ENCODE assay signal across 20 cellular contexts in the genomic region with DNA sequence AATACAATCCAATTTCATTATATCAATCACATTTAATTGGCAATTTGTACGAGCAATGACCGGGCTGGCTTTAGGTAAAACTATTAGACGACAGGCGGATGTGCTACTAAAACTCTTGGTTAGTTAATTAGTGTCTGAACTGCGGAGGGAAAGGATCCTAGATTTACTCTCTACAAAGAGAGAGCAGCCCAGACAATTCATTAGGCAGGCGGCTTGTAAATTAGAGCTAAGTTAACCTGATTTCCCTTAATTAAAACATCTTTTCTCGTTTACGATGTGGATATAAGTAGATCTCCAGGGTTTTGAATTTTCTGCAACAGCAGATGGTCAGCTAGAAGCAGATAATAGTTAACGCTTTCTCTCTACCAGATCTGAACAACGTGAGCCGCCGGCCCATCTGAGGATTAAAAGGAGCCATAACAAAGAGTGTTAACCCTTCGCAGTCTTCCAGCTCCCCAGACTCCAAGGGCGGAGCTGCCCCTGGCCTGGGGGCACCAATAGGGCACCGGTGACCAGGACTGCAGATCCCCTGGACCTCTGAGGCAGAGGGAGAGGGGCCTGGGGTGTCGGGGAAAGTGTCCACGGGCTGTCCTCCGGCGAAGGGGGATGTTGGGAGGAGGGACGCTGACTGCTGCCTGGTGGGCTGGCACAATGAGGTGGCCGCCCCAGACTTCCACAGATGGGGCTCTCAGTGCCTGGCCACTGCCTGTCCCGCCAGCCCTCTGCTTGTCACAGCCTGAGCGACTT. TPM values are rescaled to one million over a fixed set of nuclear protein-coding genes. Genes with fewer than 3 reads are reported as not detected.
DNase-seq lines count a peak whose midpoint lies in the region; ATAC-seq, FAIRE-seq and TF ChIP-seq lines count a peak whose summit lies in the region.
"Had no signal": no experiment of that assay in that cellular context is flagged by ENCODE, and none has a peak within 500 bp of the region (broad histone marks: within the 10 kb centered on the region; RNA-seq: fewer than 3 reads in every experiment).

No MANE protein-coding gene starts in this region.

- peak overlapping the region; percentile 18 for H3K27ac Mint-ChIP-seq in activated CD8-positive, alpha-beta T cell treated with anti-CD3 and anti-CD28 coated beads, Interleukin-2, amount 10 ng/mL, durations not matched to agents 7 days and 5 days
- H3K27ac Mint-ChIP-seq in activated CD8-positive, alpha-beta T cell treated with anti-CD3 and anti-CD28 coated beads for 36 hours, result no peak overlapping the region
- H3K27ac Mint-ChIP-seq: activated CD4-positive, alpha-beta T cell treated with anti-CD3 and anti-CD28 coated beads for 36 hours; activated T-helper 17 cell treated with anti-CD3 and anti-CD28 coated beads, Interleukin-2, amount 50 U/mL, for 72 hours; CD4-positive, alpha-beta T cell; progenitor cell of endocrine pancreas; stimulated activated memory B cell treated with anti-CD40 and anti-IgM and Interleukin-4, amounts not matched to agents 10 μg/mL and 1 μg/mL and 100 μg/mL, for 72 hours had no signal

- no peak for TF ChIP-seq RAD21 in K562 (CRISPR knock-in tag; conservative IDR thresholded peaks at IDR 0.05 in 1 of 2, IDR thresholded peaks at IDR 0.05 in 1 of 2)

- peak overlapping the region; percentile 75 for H3K23ac ChIP-seq in neuronal stem cell (ENCODE audit: low read depth, low read length, poor library complexity)

- no peak for TF ChIP-seq EP300 in K562 (IDR thresholded peaks at IDR 0.05; ENCODE audit: low read length)

- H3K4me2 ChIP-seq in K562 (ENCODE audit: insufficient read depth, low read length) (no peak overlapping the region), neuronal stem cell (ENCODE audit: insufficient read depth, low read length, poor library complexity, severe bottlenecking) (peak overlapping the region; percentile 31)
- H3K4me2 ChIP-seq: KMS-11 had no signal

- H3K18ac ChIP-seq in neuronal stem cell (ENCODE audit: low read length), result peak overlapping the region; percentile 95

- peak overlapping the region; percentile 99 for H2AK5ac ChIP-seq in neuronal stem cell (ENCODE audit: low read depth, low read length)

- no peaks in the 10 kb centered on the region for H3K79me2 ChIP-seq in K562 (ENCODE audit: control insufficient read depth, insufficient read depth, low read length)

- POLR2A ChIA-PET in activated CD8-positive, alpha-beta T cell treated with anti-CD3 and anti-CD28 coated beads, Interleukin-2, amount 10 ng/mL, durations not matched to agents 7 days and 5 days (lab: Charles Lee), result no interaction called here
- POLR2A ChIA-PET in activated CD8-positive, alpha-beta T cell treated with anti-CD3 and anti-CD28 coated beads for 36 hours (lab: Charles Lee), result no interaction called here
- POLR2A ChIA-PET in K562 (lab: Yijun Ruan, JAX), result no interaction called here

- ATAC-seq in activated CD8-positive, alpha-beta T cell treated with anti-CD3 and anti-CD28 coated beads, Interleukin-2, amount 10 ng/mL, durations not matched to agents 7 days and 5 days, result no peak
- ATAC-seq in activated CD8-positive, alpha-beta T cell treated with anti-CD3 and anti-CD28 coated beads for 36 hours, result no peak
- ATAC-seq in K562 (no peak), GM18858 (IDR thresholded peaks at IDR 0.05; ENCODE audit: unreplicated experiment) (no peak)
- ATAC-seq: activated T-helper 17 cell treated with anti-CD3 and anti-CD28 coated beads, Interleukin-2, amount 50 U/mL, for 72 hours; stimulated activated memory B cell treated with anti-CD40 and anti-IgM and Interleukin-4, amounts not matched to agents 10 μg/mL and 1 μg/mL and 100 μg/mL, for 72 hours had no signal

- no peak overlapping the region for H3K4me3 Mint-ChIP-seq in activated CD8-positive, alpha-beta T cell treated with anti-CD3 and anti-CD28 coated beads, Interleukin-2, amount 10 ng/mL, durations not matched to agents 7 days and 5 days
- H3K4me3 Mint-ChIP-seq in activated CD8-positive, alpha-beta T cell treated with anti-CD3 and anti-CD28 coated beads for 36 hours, result no peak overlapping the region
- H3K4me3 Mint-ChIP-seq: activated CD4-positive, alpha-beta T cell treated with anti-CD3 and anti-CD28 coated beads for 36 hours; activated T-helper 17 cell treated with anti-CD3 and anti-CD28 coated beads, Interleukin-2, amount 50 U/mL, for 72 hours; CD4-positive, alpha-beta T cell; stimulated activated memory B cell treated with anti-CD40 and anti-IgM and Interleukin-4, amounts not matched to agents 10 μg/mL and 1 μg/mL and 100 μg/mL, for 72 hours had no signal

- peak overlapping the region; percentile 84 for H3K14ac ChIP-seq in neuronal stem cell (ENCODE audit: low read length)

- no peaks in the 10 kb centered on the region; the same call in 1 of the 2 replicates for H4K20me1 ChIP-seq in K562 (replicated peaks; ENCODE audit: control insufficient read depth, insufficient read depth, low read length)

- no peaks in the 10 kb centered on the region for H3K36me3 Mint-ChIP-seq in activated CD8-positive, alpha-beta T cell treated with anti-CD3 and anti-CD28 coated beads, Interleukin-2, amount 10 ng/mL, durations not matched to agents 7 days and 5 days (ENCODE audit: low read depth)
- H3K36me3 Mint-ChIP-seq in activated CD8-positive, alpha-beta T cell treated with anti-CD3 and anti-CD28 coated beads for 36 hours (ENCODE audit: low read depth), result no peaks in the 10 kb centered on the region
- H3K36me3 Mint-ChIP-seq: stimulated activated memory B cell treated with anti-CD40 and anti-IgM and Interleukin-4, amounts not matched to agents 10 μg/mL and 1 μg/mL and 100 μg/mL, for 72 hours had no signal

- no TSS peak for BruUV-seq in K562 (replicated peaks; lab: Mats Ljungman, UMichigan)

- H3K27ac ChIP-seq in K562 (ENCODE audit: extremely low read depth, low read depth, low read length) (no peak overlapping the region), neuronal stem cell (replicated peaks; ENCODE audit: low read length) (no peak overlapping the region), SJCRH30 (no peak overlapping the region)
- H3K27ac ChIP-seq: HL-60, KMS-11, left lung, upper lobe of left lung had no signal

- no peak for TF ChIP-seq CTCF in activated CD8-positive, alpha-beta T cell treated with anti-CD3 and anti-CD28 coated beads for 36 hours (IDR thresholded peaks at IDR 0.05)
- no peak for TF ChIP-seq CTCF in K562 (IDR thresholded peaks at IDR 0.05 in 2 of 3, conservative IDR thresholded peaks at IDR 0.05 in 1 of 3; ENCODE audit: insufficient read depth in 2 of 3, low read depth in 1 of 3, low read length in 3 of 3)

- H2BK120ac ChIP-seq in neuronal stem cell (ENCODE audit: low read depth, low read length), result peak overlapping the region; percentile 87

- H3K4me1 Mint-ChIP-seq in activated CD8-positive, alpha-beta T cell treated with anti-CD3 and anti-CD28 coated beads, Interleukin-2, amount 10 ng/mL, durations not matched to agents 7 days and 5 days (ENCODE audit: low read depth), result no peaks in the 10 kb centered on the region
- H3K4me1 Mint-ChIP-seq in activated CD8-positive, alpha-beta T cell treated with anti-CD3 and anti-CD28 coated beads for 36 hours (ENCODE audit: low read depth), result peaks cover 6% of the 10 kb centered on the region
- H3K4me1 Mint-ChIP-seq: activated CD4-positive, alpha-beta T cell treated with anti-CD3 and anti-CD28 coated beads for 36 hours; activated T-helper 17 cell treated with anti-CD3 and anti-CD28 coated beads, Interleukin-2, amount 50 U/mL, for 72 hours; stimulated activated memory B cell treated with anti-CD40 and anti-IgM and Interleukin-4, amounts not matched to agents 10 μg/mL and 1 μg/mL and 100 μg/mL, for 72 hours had no signal

- H2AFZ ChIP-seq in K562 (ENCODE audit: low read depth, low read length) (no peak overlapping the region), neuronal stem cell (ENCODE audit: low read length) (no peak overlapping the region)

- intact Hi-C loops in activated CD8-positive, alpha-beta T cell treated with anti-CD3 and anti-CD28 coated beads for 36 hours (cut with micrococcal nuclease), result loop anchor here (5.0 kb wide), 1 partner anchor 186 kb away; no protein-coding TSS in a partner anchor
- intact Hi-C loops in K562 (cut with micrococcal nuclease), result loop anchor here (1.0 to 10.0 kb wide), 2 partner anchors 138 to 186 kb away; no protein-coding TSS in a partner anchor

- peaks cover 0 to 36% of the 10 kb centered on the region in 2 experiments; a peak in 2 of 5 replicates for H3K4me1 ChIP-seq in K562 (replicated peaks in 1 of 2; ENCODE audit: control insufficient read depth in 2 of 2, insufficient read depth in 2 of 2, low read length in 2 of 2)
- peaks cover 11 to 17% of the 10 kb centered on the region in 2 donors for H3K4me1 ChIP-seq in neuronal stem cell (ENCODE audit: control insufficient read depth in 2 of 2, insufficient read depth in 1 of 2, low read depth in 1 of 2, low read length in 2 of 2)
- H3K4me1 ChIP-seq in SJCRH30, result no peaks in the 10 kb centered on the region

- in situ Hi-C loops in K562 (cut with MboI), result no loop called here

- peaks cover 62% of the 10 kb centered on the region for H3K27me3 Mint-ChIP-seq in activated CD8-positive, alpha-beta T cell treated with anti-CD3 and anti-CD28 coated beads, Interleukin-2, amount 10 ng/mL, durations not matched to agents 7 days and 5 days (ENCODE audit: low read depth)
- H3K27me3 Mint-ChIP-seq in activated CD8-positive, alpha-beta T cell treated with anti-CD3 and anti-CD28 coated beads for 36 hours, result peaks cover 57% of the 10 kb centered on the region

- H3K36me3 ChIP-seq in K562 (ENCODE audit: control insufficient read depth, insufficient read depth, low read length) (no peaks in the 10 kb centered on the region), neuronal stem cell (replicated peaks in 1 of 2; ENCODE audit: control insufficient read depth in 2 of 2, insufficient read depth in 2 of 2, low read length in 2 of 2) (no peaks in the 10 kb centered on the region), SJCRH30 (no peaks in the 10 kb centered on the region)
- H3K36me3 ChIP-seq: left lung, upper lobe of left lung had no signal

- H3K79me1 ChIP-seq in neuronal stem cell (ENCODE audit: low read depth, low read length), result peaks cover under 1% of the 10 kb centered on the region

- no peaks in the 10 kb centered on the region for H3K9me3 ChIP-seq in K562 (replicated peaks; ENCODE audit: control insufficient read depth, insufficient read depth, low read depth, low read length)
- peaks cover 0 to 2% of the 10 kb centered on the region in 2 donors for H3K9me3 ChIP-seq in neuronal stem cell (replicated peaks in 1 of 2; ENCODE audit: control insufficient read depth in 2 of 2, insufficient read depth in 1 of 2, low read depth in 1 of 2, low read length in 2 of 2)
- no peaks in the 10 kb centered on the region for H3K9me3 ChIP-seq in SJCRH30 (replicated peaks)
- H3K9me3 ChIP-seq: left lung, upper lobe of left lung had no signal

- peak overlapping the region; percentile 93 for H2BK15ac ChIP-seq in neuronal stem cell (ENCODE audit: low read length)

- H4K8ac ChIP-seq in neuronal stem cell (ENCODE audit: low read depth, low read length), result no peak overlapping the region

- WGBS in K562 (ENCODE audit: insufficient coverage, low coverage, missing lambda C conversion rate), result 15% methylated on average over 21 of the region's 23 CpGs
- no CpG with 5 or more reads among the region's 23 CpGs for WGBS in neuronal stem cell (ENCODE audit: extremely low coverage in 2 of 2, insufficient read length in 2 of 2, insufficient replicate concordance in 1 of 2), 2 donors

- H3K9me1 ChIP-seq in K562 (ENCODE audit: control insufficient read depth, insufficient read depth, low read length), result no peaks in the 10 kb centered on the region

- H2BK12ac ChIP-seq in neuronal stem cell (ENCODE audit: low read length), result no peak overlapping the region

- no peaks in the 10 kb centered on the region for H3K9me3 Mint-ChIP-seq in activated CD8-positive, alpha-beta T cell treated with anti-CD3 and anti-CD28 coated beads, Interleukin-2, amount 10 ng/mL, durations not matched to agents 7 days and 5 days (ENCODE audit: insufficient read depth)
- no peaks in the 10 kb centered on the region for H3K9me3 Mint-ChIP-seq in activated CD8-positive, alpha-beta T cell treated with anti-CD3 and anti-CD28 coated beads for 36 hours
- H3K9me3 Mint-ChIP-seq: activated T-helper 17 cell treated with anti-CD3 and anti-CD28 coated beads, Interleukin-2, amount 50 U/mL, for 72 hours; CD4-positive, alpha-beta T cell; stimulated activated memory B cell treated with anti-CD40 and anti-IgM and Interleukin-4, amounts not matched to agents 10 μg/mL and 1 μg/mL and 100 μg/mL, for 72 hours had no signal

- no peak overlapping the region for H4K91ac ChIP-seq in neuronal stem cell (ENCODE audit: low read depth, low read length, poor library complexity)

- no peak overlapping the region for H3K4ac ChIP-seq in neuronal stem cell (ENCODE audit: low read length)

- no peak for TF ChIP-seq POLR2A in K562 (conservative IDR thresholded peaks at IDR 0.05)

- H2BK5ac ChIP-seq in neuronal stem cell (ENCODE audit: low read length), result peak overlapping the region; percentile 60

- FAIRE-seq in K562 (lab: Jason Lieb, UNC), result no peak
- FAIRE-seq: GM12878 had no signal

- DNase-seq in activated CD8-positive, alpha-beta T cell treated with anti-CD3 and anti-CD28 coated beads, Interleukin-2, amount 10 ng/mL, durations not matched to agents 7 days and 5 days, result no peak
- no peak for DNase-seq in activated CD8-positive, alpha-beta T cell treated with anti-CD3 and anti-CD28 coated beads for 36 hours
- DNase-seq in NCI-H2171 (lab: John Stamatoyannopoulos, UW), result peak; percentile 26
- DNase-seq in K562 (ENCODE audit: extremely low read depth in 1 of 4, low spot score in 3 of 4), result no peak
- DNase-seq in neuronal stem cell (ENCODE audit: low spot score), result no peak
- no peak for DNase-seq in SJCRH30
- DNase-seq in iPS-NIHi11 (ENCODE audit: low spot score), result no peak
- DNase-seq: T1000 had no signal

- H3K4me3 ChIP-seq in K562, result no peak overlapping the region
- H3K4me3 ChIP-seq in neuronal stem cell (ENCODE audit: low read length in 2 of 2), result no peak overlapping the region
- no peak overlapping the region for H3K4me3 ChIP-seq in SJCRH30
- H3K4me3 ChIP-seq: GM12878, left lung, upper lobe of left lung had no signal

- H3K27me3 ChIP-seq in K562 (ENCODE audit: control insufficient read depth in 2 of 2, insufficient read depth in 2 of 2, low read length in 2 of 2), result peaks cover 34 to 65% of the 10 kb centered on the region in 2 experiments
- H3K27me3 ChIP-seq in neuronal stem cell (ENCODE audit: control insufficient read depth in 3 of 3, insufficient read depth in 3 of 3, low read depth in 1 of 3, low read length in 3 of 3), result peaks cover 30 to 94% (median 76%) of the 10 kb centered on the region in 3 experiments
- H3K27me3 ChIP-seq in SJCRH30, result peaks cover 3% of the 10 kb centered on the region; the same call in 1 of the 2 replicates

- H3K9ac ChIP-seq in K562 (ENCODE audit: insufficient read depth in 1 of 2, low read depth in 2 of 2, low read length in 2 of 2), result no peak overlapping the region
- no peak overlapping the region for H3K9ac ChIP-seq in neuronal stem cell (ENCODE audit: low read depth, low read length, poor library complexity)
- H3K9ac ChIP-seq: KMS-11 had no signal

- CTCF ChIA-PET in activated CD8-positive, alpha-beta T cell treated with anti-CD3 and anti-CD28 coated beads, Interleukin-2, amount 10 ng/mL, durations not matched to agents 7 days and 5 days (lab: Charles Lee), result interaction anchor here (1.0 to 1.9 kb wide), 4 partner anchors 13 to 206 kb away, joined by 3 to 6 read pairs (median 4); no protein-coding TSS in a partner anchor
- CTCF ChIA-PET in activated CD8-positive, alpha-beta T cell treated with anti-CD3 and anti-CD28 coated beads for 36 hours (lab: Charles Lee), result interaction anchor here (0.7 to 2.9 kb wide), 12 partner anchors 10 to 248 kb away, joined by 3 to 14 read pairs (median 4); no protein-coding TSS in a partner anchor
- CTCF ChIA-PET in K562 (lab: Yijun Ruan, JAX; ENCODE audit: low intra/inter-chr PET ratio), result interaction anchor here (0.8 to 3.3 kb wide), 6 partner anchors 182 to 332 kb away, joined by 3 to 27 read pairs (median 8); no protein-coding TSS in a partner anchor

RNA-seq across cellular contexts. Expression of gene UNCX, which starts 6.3 kb away (rescaled TPM):
- not detected for total RNA-seq in activated CD8-positive, alpha-beta T cell treated with anti-CD3 and anti-CD28 coated beads, Interleukin-2, amount 10 ng/mL, durations not matched to agents 7 days and 5 days
- total RNA-seq in activated CD8-positive, alpha-beta T cell treated with anti-CD3 and anti-CD28 coated beads for 36 hours, result not detected
- not detected in 2 replicates for total RNA-seq in K562 (2011; cell fraction: chromatin; rRNA removed; ENCODE audit: low replicate concordance)
- total RNA-seq in K562 (2011; cell fraction: nucleolus; rRNA removed), result not detected in 2 replicates
- total RNA-seq in K562 (2011; cell fraction: nucleoplasm; rRNA removed), result not detected in 2 replicates
- total RNA-seq in K562 (2014; rRNA removed) (not detected in 2 replicates), K562 (2014; rRNA removed; fragmentation: Illumina TruSeq; extraction: Trizol) (not detected in 2 replicates), K562 (2015; rRNA removed; fragmentation: Illumina TruSeq; extraction: Trizol) (not detected in 2 replicates), K562 (2021) (not detected in 2 replicates)
- polyA plus RNA-seq in K562 (2011; rRNA removed) (not detected in 2 replicates), K562 (2014; fragmentation: Illumina TruSeq; extraction: Trizol) (not detected in 2 replicates), K562 (2014; fragmentation: Nextera tagmentation; extraction: Ambion mirVana) (not detected), K562 (2014; rRNA removed) (not detected in 2 replicates)
- not detected in 2 replicates for polyA plus RNA-seq in K562 (2011; cell fraction: cytosol; rRNA removed)
- polyA plus RNA-seq in K562 (2011; cell fraction: nucleus; rRNA removed), result not detected in 2 replicates
- polyA plus RNA-seq in K562 (2012), result not detected in 2 replicates
- not detected in 2 replicates for polyA minus RNA-seq in K562 (2011; rRNA and poly(A)+ RNA removed)
- not detected in 2 replicates for polyA minus RNA-seq in K562 (2011; cell fraction: cytosol; rRNA and poly(A)+ RNA removed)
- polyA minus RNA-seq in K562 (2011; cell fraction: nucleus; rRNA and poly(A)+ RNA removed), result not detected in 2 replicates
- 0.01 TPM for polyA plus RNA-seq in neuronal stem cell (2013, experiment 1 of 2)
- 0.01 TPM for polyA plus RNA-seq in neuronal stem cell (2013, experiment 2 of 2)
- total RNA-seq in SJCRH30 (2014; rRNA removed; shearing (Covaris generic)), result 0.08 and 0.30 TPM in 2 replicates
- total RNA-seq: activated CD4-positive, alpha-beta T cell treated with anti-CD3 and anti-CD28 coated beads for 36 hours; activated T-helper 17 cell treated with anti-CD3 and anti-CD28 coated beads, Interleukin-2, amount 50 U/mL, for 72 hours; CD4-positive, alpha-beta T cell; GM12878; left lung; progenitor cell of endocrine pancreas; Right ventricle myocardium inferior; upper lobe of left lung had no signal
- polyA plus RNA-seq: GM12878 had no signal
